In genomic region chr2:98343371-98343770, GRCh38 we compare ENCODE assay signal across 29 cellular contexts.
"Had no signal": no experiment of that assay in that cellular context is flagged by ENCODE, and none has a peak within 500 bp of the region (broad histone marks: within the 10 kb centered on the region; RNA-seq: fewer than 3 reads in every experiment).

No MANE protein-coding gene starts in this region.

- H3K9ac ChIP-seq: KMS-11 had no signal

- H3K36me3 ChIP-seq: ascending aorta, breast epithelium, Peyer's patch, SJSA1 had no signal

- H3K4me2 ChIP-seq: KMS-11 had no signal

- DNase-seq: activated CD4-positive, alpha-beta T cell treated with anti-CD3 and anti-CD28 coated beads, Interleukin-2, amount 10 ng/mL, durations not matched to agents 7 days and 5 days; activated CD4-positive, alpha-beta T cell treated with anti-CD3 and anti-CD28 coated beads, Interleukin-2, amount 50 U/mL, for 48 hours; activated CD4-positive, CD25-positive, alpha-beta regulatory T cell; activated CD8-positive, alpha-beta T cell treated with anti-CD3 and anti-CD28 coated beads, Interleukin-2, amount 10 ng/mL, durations not matched to agents 7 days and 5 days; activated gamma-delta T cell; activated naive CD4-positive, alpha-beta T cell treated with Interleukin-2 at 50 U/mL for 16 hours; activated naive CD8-positive, alpha-beta T cell treated with anti-CD3 and anti-CD28 coated beads, Interleukin-2, amount 10 ng/mL, durations not matched to agents 7 days and 5 days; activated T-cell treated with anti-CD3 and anti-CD28 coated beads, Interleukin-2, amount 50 U/mL, for 24 hours; amygdala; NCI-H1092 treated with DMSO at 0.1 percent for 48 hours; NCI-H1417 treated with DMSO at 0.1 percent for 48 hours; NCI-H187 treated with DMSO at 0.1 percent for 48 hours; NCI-H2081; NCI-H345; NCI-H526 treated with DMSO at 0.1 percent for 48 hours; NCI-H774; PC-3; Peyer's patch; RPMI8226; SHP77 treated with DMSO at 0.1 percent for 48 hours; SW 1271; T-helper 1 cell; T-helper 2 cell; T-helper 9 cell had no signal

- H3K27ac ChIP-seq: ascending aorta, breast epithelium, KMS-11, Peyer's patch, SJSA1, VCaP had no signal

- H3K9me3 ChIP-seq: Peyer's patch, SJSA1 had no signal

- ATAC-seq: activated CD8-positive, alpha-beta T cell treated with anti-CD3 and anti-CD28 coated beads, Interleukin-2, amount 10 ng/mL, durations not matched to agents 7 days and 5 days; PC-3 had no signal

- H3K4me3 ChIP-seq: ascending aorta, breast epithelium, Peyer's patch, SJSA1 had no signal
